ENCODE assay signal across 1 cellular context in the genomic region with DNA sequence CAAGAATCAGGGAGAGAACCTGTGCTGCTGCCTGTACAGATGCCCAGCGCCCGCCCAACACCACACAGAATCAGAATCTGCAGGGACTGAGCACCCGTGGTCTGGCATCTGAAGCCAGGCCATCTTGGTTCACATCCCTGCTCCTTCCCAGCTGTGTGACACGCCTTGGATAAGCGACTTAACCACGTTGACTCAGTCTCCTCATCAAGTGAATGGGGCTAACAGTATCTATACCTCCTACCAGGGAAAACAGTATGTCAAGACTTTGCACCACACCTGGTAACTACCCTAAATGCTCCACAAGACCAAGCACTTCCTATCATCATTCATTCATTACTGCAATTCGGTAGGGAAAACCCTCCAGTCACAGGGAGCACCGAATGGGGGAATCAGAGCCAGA.
TF ChIP-seq lines count a peak whose summit lies in the region.

No MANE protein-coding gene starts in this region.

TF ChIP-seq in K562, 482 proteins besides CTCF, POLR2A, EP300 and RAD21 (continued from another document):
- TF ChIP-seq, protein P1, sequence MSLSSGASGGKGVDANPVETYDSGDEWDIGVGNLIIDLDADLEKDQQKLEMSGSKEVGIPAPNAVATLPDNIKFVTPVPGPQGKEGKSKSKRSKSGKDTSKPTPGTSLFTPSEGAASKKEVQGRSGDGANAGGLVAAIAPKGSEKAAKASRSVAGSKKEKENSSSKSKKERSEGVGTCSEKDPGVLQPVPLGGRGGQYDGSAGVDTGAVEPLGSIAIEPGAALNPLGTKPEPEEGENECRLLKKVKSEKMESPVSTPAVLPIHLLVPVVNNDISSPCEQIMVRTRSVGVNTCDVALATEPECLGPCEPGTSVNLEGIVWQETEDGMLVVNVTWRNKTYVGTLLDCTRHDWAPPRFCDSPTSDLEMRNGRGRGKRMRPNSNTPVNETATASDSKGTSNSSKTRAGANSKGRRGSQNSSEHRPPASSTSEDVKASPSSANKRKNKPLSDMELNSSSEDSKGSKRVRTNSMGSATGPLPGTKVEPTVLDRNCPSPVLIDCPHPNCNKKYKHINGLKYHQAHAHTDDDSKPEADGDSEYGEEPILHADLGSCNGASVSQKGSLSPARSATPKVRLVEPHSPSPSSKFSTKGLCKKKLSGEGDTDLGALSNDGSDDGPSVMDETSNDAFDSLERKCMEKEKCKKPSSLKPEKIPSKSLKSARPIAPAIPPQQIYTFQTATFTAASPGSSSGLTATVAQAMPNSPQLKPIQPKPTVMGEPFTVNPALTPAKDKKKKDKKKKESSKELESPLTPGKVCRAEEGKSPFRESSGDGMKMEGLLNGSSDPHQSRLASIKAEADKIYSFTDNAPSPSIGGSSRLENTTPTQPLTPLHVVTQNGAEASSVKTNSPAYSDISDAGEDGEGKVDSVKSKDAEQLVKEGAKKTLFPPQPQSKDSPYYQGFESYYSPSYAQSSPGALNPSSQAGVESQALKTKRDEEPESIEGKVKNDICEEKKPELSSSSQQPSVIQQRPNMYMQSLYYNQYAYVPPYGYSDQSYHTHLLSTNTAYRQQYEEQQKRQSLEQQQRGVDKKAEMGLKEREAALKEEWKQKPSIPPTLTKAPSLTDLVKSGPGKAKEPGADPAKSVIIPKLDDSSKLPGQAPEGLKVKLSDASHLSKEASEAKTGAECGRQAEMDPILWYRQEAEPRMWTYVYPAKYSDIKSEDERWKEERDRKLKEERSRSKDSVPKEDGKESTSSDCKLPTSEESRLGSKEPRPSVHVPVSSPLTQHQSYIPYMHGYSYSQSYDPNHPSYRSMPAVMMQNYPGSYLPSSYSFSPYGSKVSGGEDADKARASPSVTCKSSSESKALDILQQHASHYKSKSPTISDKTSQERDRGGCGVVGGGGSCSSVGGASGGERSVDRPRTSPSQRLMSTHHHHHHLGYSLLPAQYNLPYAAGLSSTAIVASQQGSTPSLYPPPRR (CRISPR knock-in tag; IDR thresholded peaks at IDR 0.05; ENCODE audit: borderline replicate concordance): no peak
- TF ChIP-seq, protein P2, sequence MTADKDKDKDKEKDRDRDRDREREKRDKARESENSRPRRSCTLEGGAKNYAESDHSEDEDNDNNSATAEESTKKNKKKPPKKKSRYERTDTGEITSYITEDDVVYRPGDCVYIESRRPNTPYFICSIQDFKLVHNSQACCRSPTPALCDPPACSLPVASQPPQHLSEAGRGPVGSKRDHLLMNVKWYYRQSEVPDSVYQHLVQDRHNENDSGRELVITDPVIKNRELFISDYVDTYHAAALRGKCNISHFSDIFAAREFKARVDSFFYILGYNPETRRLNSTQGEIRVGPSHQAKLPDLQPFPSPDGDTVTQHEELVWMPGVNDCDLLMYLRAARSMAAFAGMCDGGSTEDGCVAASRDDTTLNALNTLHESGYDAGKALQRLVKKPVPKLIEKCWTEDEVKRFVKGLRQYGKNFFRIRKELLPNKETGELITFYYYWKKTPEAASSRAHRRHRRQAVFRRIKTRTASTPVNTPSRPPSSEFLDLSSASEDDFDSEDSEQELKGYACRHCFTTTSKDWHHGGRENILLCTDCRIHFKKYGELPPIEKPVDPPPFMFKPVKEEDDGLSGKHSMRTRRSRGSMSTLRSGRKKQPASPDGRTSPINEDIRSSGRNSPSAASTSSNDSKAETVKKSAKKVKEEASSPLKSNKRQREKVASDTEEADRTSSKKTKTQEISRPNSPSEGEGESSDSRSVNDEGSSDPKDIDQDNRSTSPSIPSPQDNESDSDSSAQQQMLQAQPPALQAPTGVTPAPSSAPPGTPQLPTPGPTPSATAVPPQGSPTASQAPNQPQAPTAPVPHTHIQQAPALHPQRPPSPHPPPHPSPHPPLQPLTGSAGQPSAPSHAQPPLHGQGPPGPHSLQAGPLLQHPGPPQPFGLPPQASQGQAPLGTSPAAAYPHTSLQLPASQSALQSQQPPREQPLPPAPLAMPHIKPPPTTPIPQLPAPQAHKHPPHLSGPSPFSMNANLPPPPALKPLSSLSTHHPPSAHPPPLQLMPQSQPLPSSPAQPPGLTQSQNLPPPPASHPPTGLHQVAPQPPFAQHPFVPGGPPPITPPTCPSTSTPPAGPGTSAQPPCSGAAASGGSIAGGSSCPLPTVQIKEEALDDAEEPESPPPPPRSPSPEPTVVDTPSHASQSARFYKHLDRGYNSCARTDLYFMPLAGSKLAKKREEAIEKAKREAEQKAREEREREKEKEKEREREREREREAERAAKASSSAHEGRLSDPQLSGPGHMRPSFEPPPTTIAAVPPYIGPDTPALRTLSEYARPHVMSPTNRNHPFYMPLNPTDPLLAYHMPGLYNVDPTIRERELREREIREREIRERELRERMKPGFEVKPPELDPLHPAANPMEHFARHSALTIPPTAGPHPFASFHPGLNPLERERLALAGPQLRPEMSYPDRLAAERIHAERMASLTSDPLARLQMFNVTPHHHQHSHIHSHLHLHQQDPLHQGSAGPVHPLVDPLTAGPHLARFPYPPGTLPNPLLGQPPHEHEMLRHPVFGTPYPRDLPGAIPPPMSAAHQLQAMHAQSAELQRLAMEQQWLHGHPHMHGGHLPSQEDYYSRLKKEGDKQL (CRISPR knock-in tag; IDR thresholded peaks at IDR 0.05; ENCODE audit: borderline replicate concordance): 0 out of 2 replicates have a peak, but pooled peaks have one; percentile 0
- TF ChIP-seq RBM25 (IDR thresholded peaks at IDR 0.05; ENCODE audit: low read depth, low read length, severe bottlenecking) (peak; percentile 75), KDM1A (IDR thresholded peaks at IDR 0.05) (0 out of 4 replicates have a peak, but pooled peaks have one; percentile 30 to 35), ZNF408 (CRISPR knock-in tag; IDR thresholded peaks at IDR 0.05; ENCODE audit: low read depth) (no peak), FOSL1 (tag; conservative IDR thresholded peaks at IDR 0.05) (no peak)
- TF ChIP-seq, protein P3, sequence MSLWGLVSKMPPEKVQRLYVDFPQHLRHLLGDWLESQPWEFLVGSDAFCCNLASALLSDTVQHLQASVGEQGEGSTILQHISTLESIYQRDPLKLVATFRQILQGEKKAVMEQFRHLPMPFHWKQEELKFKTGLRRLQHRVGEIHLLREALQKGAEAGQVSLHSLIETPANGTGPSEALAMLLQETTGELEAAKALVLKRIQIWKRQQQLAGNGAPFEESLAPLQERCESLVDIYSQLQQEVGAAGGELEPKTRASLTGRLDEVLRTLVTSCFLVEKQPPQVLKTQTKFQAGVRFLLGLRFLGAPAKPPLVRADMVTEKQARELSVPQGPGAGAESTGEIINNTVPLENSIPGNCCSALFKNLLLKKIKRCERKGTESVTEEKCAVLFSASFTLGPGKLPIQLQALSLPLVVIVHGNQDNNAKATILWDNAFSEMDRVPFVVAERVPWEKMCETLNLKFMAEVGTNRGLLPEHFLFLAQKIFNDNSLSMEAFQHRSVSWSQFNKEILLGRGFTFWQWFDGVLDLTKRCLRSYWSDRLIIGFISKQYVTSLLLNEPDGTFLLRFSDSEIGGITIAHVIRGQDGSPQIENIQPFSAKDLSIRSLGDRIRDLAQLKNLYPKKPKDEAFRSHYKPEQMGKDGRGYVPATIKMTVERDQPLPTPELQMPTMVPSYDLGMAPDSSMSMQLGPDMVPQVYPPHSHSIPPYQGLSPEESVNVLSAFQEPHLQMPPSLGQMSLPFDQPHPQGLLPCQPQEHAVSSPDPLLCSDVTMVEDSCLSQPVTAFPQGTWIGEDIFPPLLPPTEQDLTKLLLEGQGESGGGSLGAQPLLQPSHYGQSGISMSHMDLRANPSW (CRISPR knock-in tag; IDR thresholded peaks at IDR 0.05): no peak
